18 cellular contexts compared by ENCODE assay signal in genomic region chr2:188079176-188079575, GRCh38.
DNase-seq lines count a peak whose midpoint lies in the region; TF ChIP-seq lines count a peak whose summit lies in the region.
"Had no signal": no experiment of that assay in that cellular context is flagged by ENCODE, and none has a peak within 500 bp of the region (broad histone marks: within the 10 kb centered on the region; RNA-seq: fewer than 3 reads in every experiment).

No MANE protein-coding gene starts in this region.

- no peaks in the 10 kb centered on the region for H3K79me2 ChIP-seq in osteoblast (ENCODE audit: insufficient read depth, low read length)

- no peaks in the 10 kb centered on the region for H3K27me3 Mint-ChIP-seq in activated naive CD4-positive, alpha-beta T cell treated with anti-CD3 and anti-CD28 coated beads for 36 hours (ENCODE audit: low read depth)
- H3K27me3 Mint-ChIP-seq: activated CD8-positive, alpha-beta T cell treated with anti-CD3 and anti-CD28 coated beads for 36 hours; naive B cell; stimulated activated naive CD8-positive, alpha-beta T cell treated with anti-CD3 and anti-CD28 coated beads, Interleukin-15, Interleukin-2, amounts not matched to agents 100 ng/mL and 50 ng/mL, for 24 hours had no signal

- no peak overlapping the region for H3K27ac Mint-ChIP-seq in activated naive CD4-positive, alpha-beta T cell treated with anti-CD3 and anti-CD28 coated beads for 36 hours
- H3K27ac Mint-ChIP-seq: activated CD8-positive, alpha-beta T cell treated with anti-CD3 and anti-CD28 coated beads for 36 hours; naive B cell; stimulated activated naive CD8-positive, alpha-beta T cell treated with anti-CD3 and anti-CD28 coated beads, Interleukin-15, Interleukin-2, amounts not matched to agents 100 ng/mL and 50 ng/mL, for 24 hours had no signal

- CTCF ChIA-PET in activated naive CD4-positive, alpha-beta T cell treated with anti-CD3 and anti-CD28 coated beads for 36 hours (lab: Charles Lee), result no interaction called here

- intact Hi-C loops in activated naive CD4-positive, alpha-beta T cell treated with anti-CD3 and anti-CD28 coated beads for 36 hours (cut with micrococcal nuclease), result no loop called here

- H3K27ac ChIP-seq in osteoblast (ENCODE audit: low read depth, low read length) (no peak overlapping the region), WERI-Rb-1 (no peak overlapping the region)
- H3K27ac ChIP-seq: gastrocnemius medialis, right atrium auricular region had no signal

- H2AFZ ChIP-seq in osteoblast (ENCODE audit: low read length), result no peak overlapping the region

- peaks cover 8% of the 10 kb centered on the region for H3K27me3 ChIP-seq in osteoblast (ENCODE audit: insufficient read depth, low read length)
- no peaks in the 10 kb centered on the region for H3K27me3 ChIP-seq in WERI-Rb-1 (ENCODE audit: insufficient read depth, low read depth, severe bottlenecking)
- H3K27me3 ChIP-seq: gastrocnemius medialis, right atrium auricular region had no signal

- H3K4me2 ChIP-seq in osteoblast (ENCODE audit: insufficient read depth, low read length), result peak overlapping the region; percentile 39

- H3K4me3 Mint-ChIP-seq in activated naive CD4-positive, alpha-beta T cell treated with anti-CD3 and anti-CD28 coated beads for 36 hours, result no peak overlapping the region
- H3K4me3 Mint-ChIP-seq: activated CD8-positive, alpha-beta T cell treated with anti-CD3 and anti-CD28 coated beads for 36 hours; naive B cell; stimulated activated naive CD8-positive, alpha-beta T cell treated with anti-CD3 and anti-CD28 coated beads, Interleukin-15, Interleukin-2, amounts not matched to agents 100 ng/mL and 50 ng/mL, for 24 hours had no signal

- H3K4me3 ChIP-seq in osteoblast (ENCODE audit: insufficient read depth, low read length), result no peak overlapping the region
- no peak overlapping the region for H3K4me3 ChIP-seq in WERI-Rb-1 (ENCODE audit: low read depth, low read length)
- H3K4me3 ChIP-seq: gastrocnemius medialis, right atrium auricular region had no signal

- TF ChIP-seq CTCF in osteoblast (IDR thresholded peaks at IDR 0.05; ENCODE audit: extremely low read depth, low read depth, low read length), result no peak
- TF ChIP-seq CTCF in WERI-Rb-1 (IDR thresholded peaks at IDR 0.05; ENCODE audit: low read depth, low read length), result no peak

- H3K36me3 ChIP-seq in osteoblast (ENCODE audit: insufficient read depth, low read length) (no peaks in the 10 kb centered on the region), WERI-Rb-1 (no peaks in the 10 kb centered on the region)
- H3K36me3 ChIP-seq: gastrocnemius medialis, right atrium auricular region had no signal

- no peaks in the 10 kb centered on the region for H4K20me1 ChIP-seq in osteoblast (ENCODE audit: insufficient read depth, low read length)

- DNase-seq in Daoy (ENCODE audit: low read depth) (peak; percentile 78), NCI-H226 (peak; percentile 79), dedifferentiated amniotic fluid mesenchymal stem cell (ENCODE audit: extremely low spot score) (peak; percentile 87), osteoblast (ENCODE audit: insufficient read length, low spot score, missing footprints) (no peak), SW480 (ENCODE audit: low spot score) (no peak), WERI-Rb-1 (no peak)
- no peak for DNase-seq in activated naive CD4-positive, alpha-beta T cell treated with anti-CD3 and anti-CD28 coated beads for 36 hours
- DNase-seq in activated effector memory CD4-positive, alpha-beta T cell treated with anti-CD3 and anti-CD28 coated beads, Interleukin-2, amount 50 U/mL, for 16 hours, result no peak
- DNase-seq: activated CD8-positive, alpha-beta T cell treated with anti-CD3 and anti-CD28 coated beads for 36 hours; activated gamma-delta T cell; cerebellar nuclear complex; gastrocnemius medialis; GF-D8; naive B cell; NCI-H510A; T1000 had no signal

- H3K4me1 ChIP-seq in osteoblast (ENCODE audit: insufficient read depth, low read length), result peaks cover 13% of the 10 kb centered on the region
- H3K4me1 ChIP-seq: gastrocnemius medialis, right atrium auricular region had no signal

- H3K9me3 ChIP-seq in osteoblast (ENCODE audit: low read depth, low read length) (no peaks in the 10 kb centered on the region), WERI-Rb-1 (ENCODE audit: severe bottlenecking) (no peaks in the 10 kb centered on the region)
- H3K9me3 ChIP-seq: gastrocnemius medialis had no signal

- peaks cover 3% of the 10 kb centered on the region for H3K4me1 Mint-ChIP-seq in activated naive CD4-positive, alpha-beta T cell treated with anti-CD3 and anti-CD28 coated beads for 36 hours (ENCODE audit: low read depth)
- H3K4me1 Mint-ChIP-seq: naive B cell had no signal

- H3K9me3 Mint-ChIP-seq in activated naive CD4-positive, alpha-beta T cell treated with anti-CD3 and anti-CD28 coated beads for 36 hours, result peaks cover 9% of the 10 kb centered on the region

- H3K36me3 Mint-ChIP-seq in activated naive CD4-positive, alpha-beta T cell treated with anti-CD3 and anti-CD28 coated beads for 36 hours (ENCODE audit: low read depth), result no peaks in the 10 kb centered on the region
- H3K36me3 Mint-ChIP-seq: naive B cell had no signal

Comparison
In these comparisons a context has a peak if more than half of its experiments do, and no peak if none do; other contexts are left out.
1. DNase-seq: peak in Daoy (single experiment), NCI-H226 (single experiment) and dedifferentiated amniotic fluid mesenchymal stem cell (single experiment); none in osteoblast (single experiment), SW480 (single experiment), activated naive CD4-positive, alpha-beta T cell treated with anti-CD3 and anti-CD28 coated beads for 36 hours (single experiment), WERI-Rb-1 (single experiment) and activated effector memory CD4-positive, alpha-beta T cell treated with anti-CD3 and anti-CD28 coated beads, Interleukin-2, amount 50 U/mL, for 16 hours (single experiment).